Comparison of ENCODE assay signal across 12 cellular contexts in genomic region chr1:207753611-207754010, GRCh38. TPM values are rescaled to one million over a fixed set of nuclear protein-coding genes. Genes with fewer than 3 reads are reported as not detected.
DNase-seq lines count a peak whose midpoint lies in the region; ATAC-seq and TF ChIP-seq lines count a peak whose summit lies in the region.
"Had no signal": no experiment of that assay in that cellular context is flagged by ENCODE, and none has a peak within 500 bp of the region (broad histone marks: within the 10 kb centered on the region; RNA-seq: fewer than 3 reads in every experiment).

No MANE protein-coding gene starts in this region.

- 78 to 80% (median 79%) methylated on average over 7 of the region's 7 CpGs for WGBS in heart left ventricle, 4 donors
- 63% methylated on average over 7 of the region's 7 CpGs for WGBS in liver

- H3K4me1 ChIP-seq in heart left ventricle = peaks cover 0 to 72% (median 48%) of the 10 kb centered on the region in 12 donors
- H3K4me1 ChIP-seq in adipocyte (ENCODE audit: control insufficient read depth, insufficient read depth, low read length) = peaks cover 58% of the 10 kb centered on the region
- H3K4me1 ChIP-seq in liver (ENCODE audit: control insufficient read depth in 4 of 4, insufficient read depth in 4 of 4, low read length in 3 of 4) = peaks cover 5 to 37% (median 28%) of the 10 kb centered on the region in 4 donors
- H3K4me1 ChIP-seq in upper lobe of right lung = peaks cover 64% of the 10 kb centered on the region

- H3K4me3 ChIP-seq in heart left ventricle = peak overlapping the region in 9 of 12 donors; percentile 77 to 94 (median 87)
- peak overlapping the region; percentile 96 for H3K4me3 ChIP-seq in adipocyte (ENCODE audit: low read length)
- H3K4me3 ChIP-seq in liver (ENCODE audit: low read depth in 1 of 3, low read length in 3 of 3) = peak overlapping the region; percentile 25 to 90 (median 71)
- H3K4me3 ChIP-seq in upper lobe of right lung = peak overlapping the region; percentile 93

- H3K9ac ChIP-seq in adipocyte (ENCODE audit: low read length) = peak overlapping the region; percentile 96
- H3K9ac ChIP-seq in liver (ENCODE audit: low read depth in 1 of 2, low read length in 2 of 2) = peak overlapping the region in 1 of 2 donors; percentile 92

- H3K36me3 ChIP-seq in heart left ventricle (peaks cover 0 to 19% (median 17%) of the 10 kb centered on the region in 9 donors), adipocyte (ENCODE audit: control insufficient read depth, insufficient read depth, low read length, severe bottlenecking) (peaks cover 18% of the 10 kb centered on the region), liver (ENCODE audit: control insufficient read depth in 4 of 4, insufficient read depth in 3 of 4, low read depth in 1 of 4, low read length in 3 of 4) (peaks cover 0 to 11% (median 8%) of the 10 kb centered on the region in 4 donors), upper lobe of right lung (peaks cover 17% of the 10 kb centered on the region)

- H3K27me3 ChIP-seq in heart left ventricle = no peaks in the 10 kb centered on the region
- no peaks in the 10 kb centered on the region for H3K27me3 ChIP-seq in adipocyte (replicated peaks; ENCODE audit: control insufficient read depth, insufficient read depth, low read length)
- H3K27me3 ChIP-seq in liver (ENCODE audit: control insufficient read depth in 4 of 4, insufficient read depth in 4 of 4, low read length in 3 of 4) = no peaks in the 10 kb centered on the region
- no peaks in the 10 kb centered on the region for H3K27me3 ChIP-seq in upper lobe of right lung

- TF ChIP-seq CTCF in heart left ventricle (IDR thresholded peaks at IDR 0.05) = no peak
- no peak for TF ChIP-seq CTCF in liver (IDR thresholded peaks at IDR 0.05; ENCODE audit: low read depth, low read length, missing input control)
- no peak for TF ChIP-seq CTCF in upper lobe of right lung (IDR thresholded peaks at IDR 0.05)

- H3K9me3 ChIP-seq in heart left ventricle (no peaks in the 10 kb centered on the region), adipocyte (ENCODE audit: control insufficient read depth, low read length) (no peaks in the 10 kb centered on the region), liver (ENCODE audit: control insufficient read depth in 4 of 4, low read length in 3 of 4) (no peaks in the 10 kb centered on the region), upper lobe of right lung (no peaks in the 10 kb centered on the region)

- DNase-seq in heart left ventricle (no peak), cardiac septum (ENCODE audit: low spot score) (no peak), adipocyte (ENCODE audit: low read depth) (no peak), upper lobe of right lung (no peak), SKM-1 (lab: John Stamatoyannopoulos, UW; ENCODE audit: unreplicated experiment) (no peak)
- DNase-seq: activated CD4-positive, alpha-beta T cell treated with anti-CD3 and anti-CD28 coated beads for 48 hours; head of caudate nucleus; NCI-H1048; stimulated activated CD4-positive, alpha-beta T cell treated with anti-CD3 and anti-CD28 coated beads, Interleukin-4, amount 100 ng/mL, for 4 hours had no signal

- ATAC-seq in heart left ventricle = no peak
- no peak for ATAC-seq in upper lobe of right lung
- ATAC-seq in GM19328 (IDR thresholded peaks at IDR 0.05; ENCODE audit: unreplicated experiment) = no peak
- ATAC-seq in GM18861 (IDR thresholded peaks at IDR 0.05; ENCODE audit: unreplicated experiment) = no peak

- no peak for TF ChIP-seq RAD21 in liver (IDR thresholded peaks at IDR 0.05)

- peak overlapping the region in 1 of 12 donors; percentile 93 for H3K27ac ChIP-seq in heart left ventricle
- H3K27ac ChIP-seq in liver (ENCODE audit: low read depth in 1 of 2, low read length in 2 of 2) = peak overlapping the region in 1 of 2 donors; percentile 98
- H3K27ac ChIP-seq in upper lobe of right lung = no peak overlapping the region

- TF ChIP-seq POLR2A in heart left ventricle (IDR thresholded peaks at IDR 0.05) = no peak

- intact Hi-C loops in heart left ventricle (cut with DNase I) = no loop called here
- intact Hi-C loops in cardiac septum (cut with DNase I) = loop anchor here (5.0 kb wide), 1 partner anchor 54 kb away; no protein-coding TSS in a partner anchor
- intact Hi-C loops in upper lobe of right lung (cut with DNase I) = no loop called here

TF ChIP-seq in liver, 16 proteins besides CTCF, POLR2A, EP300 and RAD21:
- no peak for TF ChIP-seq EGR1 (IDR thresholded peaks at IDR 0.05; ENCODE audit: low read depth in 2 of 2)
- TF ChIP-seq HNF4A (conservative IDR thresholded peaks at IDR 0.05) = no peak
- TF ChIP-seq SP1 (IDR thresholded peaks at IDR 0.05) = no peak
- no peak for TF ChIP-seq FOXA2 (IDR thresholded peaks at IDR 0.05)

RNA-seq across cellular contexts. Expression of gene CD46, which starts 1.8 kb away (rescaled TPM):
- total RNA-seq in heart left ventricle (100 to 1,000 TPM in 5 of 9 donors, 10 to 100 TPM in 4; 67.7 to 133 (median 101) TPM), cardiac septum (83.6 TPM), liver (100 to 1,000 TPM; 118 to 123 TPM), upper lobe of right lung (335 TPM)
- polyA plus RNA-seq in heart left ventricle (10 to 100 TPM; 40.6 to 68.0 TPM), liver (100 to 1,000 TPM in 1 of 2 donors, 10 to 100 TPM in 1; 71.3 to 177 TPM)
